10 cellular contexts compared by ENCODE assay signal in genomic region chr3:42905740-42906084, GRCh38. TPM values are rescaled to one million over a fixed set of nuclear protein-coding genes. Genes with fewer than 3 reads are reported as not detected.
DNase-seq lines count a peak whose midpoint lies in the region; FAIRE-seq and TF ChIP-seq lines count a peak whose summit lies in the region.
"Had no signal": no experiment of that assay in that cellular context is flagged by ENCODE, and none has a peak within 500 bp of the region (broad histone marks: within the 10 kb centered on the region; RNA-seq: fewer than 3 reads in every experiment).

No MANE protein-coding gene starts in this region.

- peak overlapping the region; percentile 77 for H3K27ac Mint-ChIP-seq in activated naive CD8-positive, alpha-beta T cell

- H3K9me3 Mint-ChIP-seq in activated naive CD8-positive, alpha-beta T cell (ENCODE audit: low read depth) = peaks cover 5% of the 10 kb centered on the region

- H3K4me1 ChIP-seq in kidney (ENCODE audit: control insufficient read depth in 1 of 2, insufficient read depth in 1 of 2, low read depth in 1 of 2, low read length in 2 of 2) (peaks cover 0 to 6% of the 10 kb centered on the region in 2 donors), subcutaneous abdominal adipose tissue (ENCODE audit: control insufficient read depth in 5 of 5, insufficient read depth in 5 of 5, low read length in 5 of 5) (peaks cover 2 to 19% (median 19%) of the 10 kb centered on the region in 5 donors)

- TF ChIP-seq CTCF in kidney (IDR thresholded peaks at IDR 0.05; ENCODE audit: borderline replicate concordance, extremely low read depth, insufficient read depth) = no peak

- FAIRE-seq in kidney (lab: Jason Lieb, UNC) (no peak), HTR-8/SVneo (lab: Jason Lieb, UNC) (no peak)
- FAIRE-seq: GM18507 had no signal

- DNase-seq in NCI-H748 treated with DMSO at 0.1 percent for 48 hours (lab: John Stamatoyannopoulos, UW) = peak; percentile 39
- DNase-seq in NCI-H748 (lab: John Stamatoyannopoulos, UW; ENCODE audit: unreplicated experiment) = no peak
- DNase-seq in kidney = no peak
- DNase-seq in GOT3 (lab: John Stamatoyannopoulos, UW) = no peak
- no peak for DNase-seq in stimulated activated CD4-positive, alpha-beta T cell treated with anti-CD3 and anti-CD28 coated beads, Interleukin-15, amount 100 ng/mL, for 24 hours
- DNase-seq in HTR-8/SVneo (ENCODE audit: insufficient read length, low spot score) = no peak

- H3K9ac ChIP-seq in kidney (ENCODE audit: low read length in 2 of 2) (peak overlapping the region; percentile 48 to 53), subcutaneous abdominal adipose tissue (ENCODE audit: low read length in 5 of 5) (peak overlapping the region; percentile 38 to 92 (median 70))

- peaks cover 13% of the 10 kb centered on the region for H3K36me3 Mint-ChIP-seq in activated naive CD8-positive, alpha-beta T cell

- peaks cover 0 to 2% of the 10 kb centered on the region in 2 donors for H3K9me3 ChIP-seq in kidney (ENCODE audit: control insufficient read depth in 1 of 2, low read length in 2 of 2)
- peaks cover 0 to 6% (median 3%) of the 10 kb centered on the region in 5 donors for H3K9me3 ChIP-seq in subcutaneous abdominal adipose tissue (ENCODE audit: control insufficient read depth in 5 of 5, low read length in 5 of 5)

- H3K4me3 ChIP-seq in kidney (ENCODE audit: low read length in 2 of 2) = peak overlapping the region; percentile 64 to 71
- H3K4me3 ChIP-seq in subcutaneous abdominal adipose tissue (ENCODE audit: low read depth in 1 of 5, low read length in 5 of 5) = peak overlapping the region; percentile 71 to 84 (median 83)
- H3K4me3 ChIP-seq: cardiac muscle cell had no signal

- H3K27me3 Mint-ChIP-seq in activated naive CD8-positive, alpha-beta T cell = no peaks in the 10 kb centered on the region

- no peaks in the 10 kb centered on the region for H3K27me3 ChIP-seq in subcutaneous abdominal adipose tissue (ENCODE audit: control insufficient read depth in 5 of 5, insufficient read depth in 4 of 5, low read length in 5 of 5)
- H3K27me3 ChIP-seq: cardiac muscle cell had no signal

- peaks cover 20% of the 10 kb centered on the region for H3K4me1 Mint-ChIP-seq in activated naive CD8-positive, alpha-beta T cell (ENCODE audit: low read depth)

- H3K36me3 ChIP-seq in kidney (ENCODE audit: control insufficient read depth in 1 of 2, insufficient read depth in 2 of 2, low read length in 2 of 2) (peaks cover 0 to 2% of the 10 kb centered on the region in 2 donors), subcutaneous abdominal adipose tissue (ENCODE audit: control insufficient read depth in 5 of 5, insufficient read depth in 5 of 5, low read length in 5 of 5) (peaks cover 4 to 16% (median 15%) of the 10 kb centered on the region in 5 donors)
- H3K36me3 ChIP-seq: cardiac muscle cell had no signal

- intact Hi-C loops in kidney (cut with DNase I) = no loop called here

- peak overlapping the region; percentile 81 for H3K4me3 Mint-ChIP-seq in activated naive CD8-positive, alpha-beta T cell

- H3K27ac ChIP-seq in kidney (ENCODE audit: low read depth in 2 of 2, low read length in 2 of 2) (no peak overlapping the region), subcutaneous abdominal adipose tissue (ENCODE audit: low read depth, low read length) (no peak overlapping the region)
- H3K27ac ChIP-seq: cardiac muscle cell had no signal

RNA-seq across cellular contexts. Expression of gene ZNF662, which starts 0.2 kb away (rescaled TPM):
- 12.8 TPM for total RNA-seq in kidney
- 4.9 TPM for polyA plus RNA-seq in kidney (ENCODE audit: insufficient read depth, low read depth, low replicate concordance)

RNA-seq across cellular contexts. Expression of gene CYP8B1, which starts 30.0 kb away (rescaled TPM):
- total RNA-seq in kidney = 10.4 TPM
- 4.3 TPM for polyA plus RNA-seq in kidney (ENCODE audit: insufficient read depth, low read depth, low replicate concordance)
- total RNA-seq: cardiac muscle cell had no signal
- polyA plus RNA-seq: cardiac muscle cell had no signal
